Comparison of ENCODE assay signal across 9 cellular contexts in the genomic region with DNA sequence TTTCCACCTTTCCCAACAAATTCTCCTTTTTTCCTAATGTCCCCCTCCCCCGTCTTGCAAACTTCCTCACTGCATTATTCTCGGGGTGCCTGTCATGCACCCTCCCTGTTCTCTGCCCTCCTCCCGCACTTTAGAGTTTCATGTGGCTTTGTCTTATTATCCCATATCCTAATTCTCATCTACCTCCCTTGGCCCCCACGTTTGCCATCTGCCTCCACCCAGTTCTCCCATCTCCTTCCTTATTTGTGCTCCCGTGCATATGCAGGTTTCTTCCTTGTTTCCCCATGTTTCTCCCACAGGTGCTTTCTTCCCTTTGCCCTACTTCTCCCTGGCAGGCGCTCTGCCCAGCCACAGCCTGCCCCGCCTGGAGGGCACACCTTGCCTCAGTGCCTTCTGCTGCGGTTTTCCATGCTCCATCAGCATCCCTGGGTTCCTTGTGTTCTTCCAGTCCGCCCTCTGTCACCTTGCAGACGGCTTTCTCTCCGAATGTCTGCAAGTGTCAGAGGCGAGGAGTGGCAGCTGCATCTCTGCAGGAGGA. TPM values are rescaled to one million over a fixed set of nuclear protein-coding genes. Genes with fewer than 3 reads are reported as not detected.
DNase-seq lines count a peak whose midpoint lies in the region; ATAC-seq, FAIRE-seq and TF ChIP-seq lines count a peak whose summit lies in the region.
"Had no signal": no experiment of that assay in that cellular context is flagged by ENCODE, and none has a peak within 500 bp of the region (broad histone marks: within the 10 kb centered on the region; RNA-seq: fewer than 3 reads in every experiment).

No MANE protein-coding gene starts in this region.

- DNase-seq in H7, result peak; percentile 30
- no peak for DNase-seq in T-cell
- no peak for DNase-seq in hepatocyte (ENCODE audit: low spot score)
- no peak for DNase-seq in retinal pigment epithelial cell (ENCODE audit: low read depth)
- no peak for DNase-seq in NCI-H345 (lab: John Stamatoyannopoulos, UW)
- DNase-seq in GM13976 (ENCODE audit: low spot score), result no peak
- DNase-seq in RCC 7860 (ENCODE audit: low spot score), result no peak
- DNase-seq: Karpas-422 had no signal

- H3K4me3 Mint-ChIP-seq in T-cell, result peak overlapping the region; percentile 76 to 87 (median 86)

- ATAC-seq in T-cell (replicated peaks in 1 of 4) (no peak), GM18870 (IDR thresholded peaks at IDR 0.05; ENCODE audit: unreplicated experiment) (no peak)

- H3K9me3 ChIP-seq in hepatocyte (ENCODE audit: low read depth), result no peaks in the 10 kb centered on the region

- H3K4me3 ChIP-seq in H7 (ENCODE audit: insufficient read depth, low read depth, low read length) (peak overlapping the region; percentile 88; the same call in 1 of the 2 replicates), hepatocyte (peak overlapping the region; percentile 66), retinal pigment epithelial cell (ENCODE audit: low read length) (peak overlapping the region; percentile 77)

- H3K27me3 Mint-ChIP-seq in T-cell, result peaks cover 3 to 4% of the 10 kb centered on the region in 2 donors

- H3K4me2 ChIP-seq in hepatocyte, result peak overlapping the region; percentile 92

- peaks cover 3% of the 10 kb centered on the region for H3K36me3 Mint-ChIP-seq in T-cell

- H3K27me3 ChIP-seq in H7 (ENCODE audit: control insufficient read depth, insufficient read depth, low read length) (peaks cover 6% of the 10 kb centered on the region), hepatocyte (peaks cover 3% of the 10 kb centered on the region)

- peaks cover 30% of the 10 kb centered on the region for H3K79me2 ChIP-seq in hepatocyte

- POLR2A ChIA-PET in T-cell (lab: Charles Lee), result no interaction called here

- H3K27ac Mint-ChIP-seq in T-cell, result no peak overlapping the region

- H3K9me3 Mint-ChIP-seq in T-cell, result no peaks in the 10 kb centered on the region

- no peak for FAIRE-seq in RCC 7860 (lab: Jason Lieb, UNC)

- no peak overlapping the region for H2AFZ ChIP-seq in hepatocyte

- H3K27ac ChIP-seq in hepatocyte, result no peak overlapping the region

- H3K9me2 ChIP-seq in hepatocyte (replicated peaks; ENCODE audit: insufficient read depth), result no peaks in the 10 kb centered on the region

- H4K20me1 ChIP-seq in hepatocyte (ENCODE audit: insufficient read depth, poor library complexity, severe bottlenecking), result no peaks in the 10 kb centered on the region

- in situ Hi-C loops in GM13976 (cut with MboI; ENCODE audit: low sequenced_read_pairs, unreplicated experiment), result no loop called here

- peaks cover 3% of the 10 kb centered on the region for H3K36me3 ChIP-seq in H7 (replicated peaks; ENCODE audit: control insufficient read depth, insufficient read depth, low read length)
- H3K36me3 ChIP-seq in hepatocyte (replicated peaks; ENCODE audit: insufficient read depth, low read depth), result no peaks in the 10 kb centered on the region

- TF ChIP-seq CTCF in hepatocyte (IDR thresholded peaks at IDR 0.05; ENCODE audit: poor library complexity), result no peak
- no peak for TF ChIP-seq CTCF in retinal pigment epithelial cell (conservative IDR thresholded peaks at IDR 0.05; ENCODE audit: low read depth, low read length)
- no peak for TF ChIP-seq CTCF in GM13976 (IDR thresholded peaks at IDR 0.05; ENCODE audit: borderline replicate concordance, control extremely low read depth, extremely low read depth, insufficient read depth, missing control alignments)

- H3K4me1 ChIP-seq in hepatocyte (ENCODE audit: insufficient read depth), result peaks cover 4% of the 10 kb centered on the region

- 64% methylated on average over 12 of the region's 12 CpGs for WGBS in hepatocyte (ENCODE audit: low lambda C conversion rate, missing lambda C conversion rate)

- peaks cover 13 to 22% (median 15%) of the 10 kb centered on the region in 3 donors for H3K4me1 Mint-ChIP-seq in T-cell

- CTCF ChIA-PET in T-cell (lab: Charles Lee), result no interaction called here

RNA-seq across cellular contexts. Expression of gene SPATA13, which starts 1.5 kb away (rescaled TPM):
- 14.8 and 19.4 TPM in 2 replicates for total RNA-seq in H7 (2014; rRNA removed; shearing (Covaris generic))
- total RNA-seq in T-cell (100 to 1,000 TPM in 3 of 5 donors, 10 to 100 TPM in 2; 90.3 to 109 (median 104) TPM), hepatocyte (9.6 and 19.4 TPM in 2 replicates)
- 12.4 and 12.9 TPM in 2 replicates for polyA plus RNA-seq in hepatocyte
